ENCODE assay signal across 8 cellular contexts in genomic region chr7:36153571-36154097, GRCh38. TPM values are rescaled to one million over a fixed set of nuclear protein-coding genes. Genes with fewer than 3 reads are reported as not detected.
DNase-seq lines count a peak whose midpoint lies in the region; ATAC-seq, FAIRE-seq and TF ChIP-seq lines count a peak whose summit lies in the region.

No MANE protein-coding gene starts in this region.

- ATAC-seq in HG02623 (IDR thresholded peaks at IDR 0.05; ENCODE audit: unreplicated experiment) (peak; percentile 12), Panc1 (peak; percentile 1; the same call in 1 of the 2 replicates), lower lobe of right lung (peak in 1 of 2 donors; percentile 2)
- no peak for ATAC-seq in central memory CD8-positive, alpha-beta T cell (replicated peaks; ENCODE audit: extremely low read depth, poor library complexity, severe bottlenecking)

- H3K27ac ChIP-seq in Panc1 (ENCODE audit: low read length) (peak overlapping the region; percentile 91), lower lobe of right lung (peak overlapping the region; percentile 82), suprapubic skin (peak overlapping the region; percentile 84)

- POLR2A ChIA-PET in Panc1 (lab: Charles Lee), result interaction anchor here (1.0 kb wide), 1 partner anchor 120 kb away, joined by 3 read pairs; no protein-coding TSS in a partner anchor

- no peak for TF ChIP-seq CTCF in GM13976 (IDR thresholded peaks at IDR 0.05; ENCODE audit: borderline replicate concordance, control extremely low read depth, extremely low read depth, insufficient read depth, missing control alignments)
- TF ChIP-seq CTCF in Panc1 (IDR thresholded peaks at IDR 0.05), result no peak
- TF ChIP-seq CTCF in lower lobe of right lung (IDR thresholded peaks at IDR 0.05), result no peak
- no peak for TF ChIP-seq CTCF in suprapubic skin (IDR thresholded peaks at IDR 0.05)
- no peak for TF ChIP-seq CTCF in D721Med (IDR thresholded peaks at IDR 0.05; ENCODE audit: insufficient read depth, missing control alignments)

- no peaks in the 10 kb centered on the region for H3K27me3 ChIP-seq in Panc1 (ENCODE audit: control insufficient read depth, insufficient read depth, low read length)
- H3K27me3 ChIP-seq in lower lobe of right lung (ENCODE audit: low read depth), result no peaks in the 10 kb centered on the region
- H3K27me3 ChIP-seq in suprapubic skin, result no peaks in the 10 kb centered on the region

- no peaks in the 10 kb centered on the region for H3K9me3 Mint-ChIP-seq in central memory CD8-positive, alpha-beta T cell

- no peak overlapping the region for H3K27ac Mint-ChIP-seq in central memory CD8-positive, alpha-beta T cell (ENCODE audit: low read depth)

- CTCF ChIA-PET in Panc1 (lab: Charles Lee), result interaction anchor here (0.6 kb wide), 1 partner anchor 19 kb away, joined by 6 read pairs; no protein-coding TSS in a partner anchor

- in situ Hi-C loops in GM13976 (cut with MboI; ENCODE audit: low sequenced_read_pairs, unreplicated experiment) (no loop called here), Panc1 (cut with HindIII; ENCODE audit: low pct_unique_long_range_greater_than_20kb, low sequenced_read_pairs) (no loop called here)

- H3K4me3 ChIP-seq in Panc1 (ENCODE audit: low read depth in 2 of 2, low read length in 2 of 2) (peak overlapping the region; percentile 78 to 96), lower lobe of right lung (peak overlapping the region; percentile 75), suprapubic skin (peak overlapping the region; percentile 80)

- H3K4me1 Mint-ChIP-seq in central memory CD8-positive, alpha-beta T cell, result peaks cover 10% of the 10 kb centered on the region

- peaks cover 4% of the 10 kb centered on the region; the same call in 1 of the 2 replicates for H3K9me3 ChIP-seq in Panc1 (ENCODE audit: control insufficient read depth, insufficient read depth, low read depth, low read length)
- H3K9me3 ChIP-seq in lower lobe of right lung, result no peaks in the 10 kb centered on the region
- no peaks in the 10 kb centered on the region for H3K9me3 ChIP-seq in suprapubic skin

- H3K4me1 ChIP-seq in Panc1 (ENCODE audit: control insufficient read depth, insufficient read depth, low read length), result peaks cover 28% of the 10 kb centered on the region
- H3K4me1 ChIP-seq in lower lobe of right lung, result peaks cover 44% of the 10 kb centered on the region
- H3K4me1 ChIP-seq in suprapubic skin, result peaks cover 57% of the 10 kb centered on the region

- FAIRE-seq in D721Med (lab: Jason Lieb, UNC), result no peak

- H3K27me3 Mint-ChIP-seq in central memory CD8-positive, alpha-beta T cell, result no peaks in the 10 kb centered on the region

- no peak for TF ChIP-seq POLR2A in suprapubic skin (IDR thresholded peaks at IDR 0.05)

- H3K4me3 Mint-ChIP-seq in central memory CD8-positive, alpha-beta T cell, result peak overlapping the region; percentile 71

- no peak for TF ChIP-seq EP300 in suprapubic skin (IDR thresholded peaks at IDR 0.05)

- 6% methylated on average over 17 of the region's 32 CpGs for WGBS in suprapubic skin

- intact Hi-C loops in Panc1 (cut with micrococcal nuclease; ENCODE audit: unreplicated experiment) (loop anchor here (2.0 kb wide), 1 partner anchor 169 kb away; no protein-coding TSS in a partner anchor), lower lobe of right lung (cut with DNase I) (no loop called here)

- DNase-seq in GM13976 (ENCODE audit: low spot score), result peak; percentile 29
- no peak for DNase-seq in Panc1 (ENCODE audit: low read depth, low spot score)
- DNase-seq in central memory CD8-positive, alpha-beta T cell (ENCODE audit: low spot score in 2 of 2), result peak in 1 of 2 donors; percentile 13
- peak; percentile 76 for DNase-seq in lower lobe of right lung
- DNase-seq in suprapubic skin (ENCODE audit: low spot score in 2 of 2), result peak in 1 of 2 donors; percentile 80
- DNase-seq in middle frontal gyrus (ENCODE audit: extremely low spot score, low spot score), result no peak
- no peak for DNase-seq in D721Med (ENCODE audit: insufficient read length, low spot score)

- 0 out of 2 replicates have a peak, but pooled peaks cover 2% of the 10 kb centered on the region for H3K36me3 ChIP-seq in Panc1 (ENCODE audit: control insufficient read depth, insufficient read depth, low read length)
- H3K36me3 ChIP-seq in lower lobe of right lung, result no peaks in the 10 kb centered on the region
- H3K36me3 ChIP-seq in suprapubic skin, result no peaks in the 10 kb centered on the region

- BruUV-seq in Panc1 (replicated peaks; lab: Mats Ljungman, UMichigan), result no TSS peak

- peaks cover 2% of the 10 kb centered on the region for H3K36me3 Mint-ChIP-seq in central memory CD8-positive, alpha-beta T cell (ENCODE audit: insufficient read depth)

RNA-seq across cellular contexts. Expression of gene EEPD1, which starts 0.6 kb away (rescaled TPM):
- total RNA-seq in Panc1 (2021; ENCODE audit: unreplicated experiment) (48.0 TPM), lower lobe of right lung (7.9 TPM), suprapubic skin (10 to 100 TPM; 11.7 to 18.2 (median 16.1) TPM)
- polyA plus RNA-seq in Panc1 (2012; ENCODE audit: insufficient read length), result 87.5 TPM

Comparison
In these comparisons a context has a peak if more than half of its experiments do, and no peak if none do; other contexts are left out.
1. DNase-seq: peak in GM13976 (single experiment) and lower lobe of right lung (single experiment); none in Panc1 (single experiment), middle frontal gyrus (single experiment) and D721Med (single experiment).
2. Peak in every context shown above with its lines, with median percentiles within 50 percentile points of each other: H3K27ac ChIP-seq and H3K4me3 ChIP-seq.